1 cellular context compared by ENCODE assay signal in the genomic region with DNA sequence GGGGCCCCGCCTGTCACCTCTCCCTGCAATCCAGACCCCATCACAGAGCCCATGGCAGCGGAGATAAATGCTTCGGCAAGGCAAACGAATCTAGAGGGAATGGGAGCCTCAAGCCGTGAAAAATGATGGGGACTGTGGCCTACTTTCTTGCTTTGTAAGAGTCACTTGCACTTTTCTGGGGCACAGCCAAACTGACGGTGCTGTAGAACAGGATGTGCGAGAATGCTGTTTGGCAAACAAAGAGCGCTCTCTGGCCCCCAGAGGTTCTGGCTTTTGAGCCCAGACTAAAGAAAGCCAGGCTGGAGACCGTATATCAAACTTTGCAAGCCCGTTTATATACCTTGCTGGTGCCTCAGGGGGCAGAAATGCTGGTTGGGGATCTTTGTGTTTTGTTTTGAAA.
TF ChIP-seq lines count a peak whose summit lies in the region.

No MANE protein-coding gene starts in this region.

TF ChIP-seq in GM23338, 12 proteins besides CTCF, POLR2A, EP300 and RAD21 (continued from another document):
- TF ChIP-seq, protein P1, sequence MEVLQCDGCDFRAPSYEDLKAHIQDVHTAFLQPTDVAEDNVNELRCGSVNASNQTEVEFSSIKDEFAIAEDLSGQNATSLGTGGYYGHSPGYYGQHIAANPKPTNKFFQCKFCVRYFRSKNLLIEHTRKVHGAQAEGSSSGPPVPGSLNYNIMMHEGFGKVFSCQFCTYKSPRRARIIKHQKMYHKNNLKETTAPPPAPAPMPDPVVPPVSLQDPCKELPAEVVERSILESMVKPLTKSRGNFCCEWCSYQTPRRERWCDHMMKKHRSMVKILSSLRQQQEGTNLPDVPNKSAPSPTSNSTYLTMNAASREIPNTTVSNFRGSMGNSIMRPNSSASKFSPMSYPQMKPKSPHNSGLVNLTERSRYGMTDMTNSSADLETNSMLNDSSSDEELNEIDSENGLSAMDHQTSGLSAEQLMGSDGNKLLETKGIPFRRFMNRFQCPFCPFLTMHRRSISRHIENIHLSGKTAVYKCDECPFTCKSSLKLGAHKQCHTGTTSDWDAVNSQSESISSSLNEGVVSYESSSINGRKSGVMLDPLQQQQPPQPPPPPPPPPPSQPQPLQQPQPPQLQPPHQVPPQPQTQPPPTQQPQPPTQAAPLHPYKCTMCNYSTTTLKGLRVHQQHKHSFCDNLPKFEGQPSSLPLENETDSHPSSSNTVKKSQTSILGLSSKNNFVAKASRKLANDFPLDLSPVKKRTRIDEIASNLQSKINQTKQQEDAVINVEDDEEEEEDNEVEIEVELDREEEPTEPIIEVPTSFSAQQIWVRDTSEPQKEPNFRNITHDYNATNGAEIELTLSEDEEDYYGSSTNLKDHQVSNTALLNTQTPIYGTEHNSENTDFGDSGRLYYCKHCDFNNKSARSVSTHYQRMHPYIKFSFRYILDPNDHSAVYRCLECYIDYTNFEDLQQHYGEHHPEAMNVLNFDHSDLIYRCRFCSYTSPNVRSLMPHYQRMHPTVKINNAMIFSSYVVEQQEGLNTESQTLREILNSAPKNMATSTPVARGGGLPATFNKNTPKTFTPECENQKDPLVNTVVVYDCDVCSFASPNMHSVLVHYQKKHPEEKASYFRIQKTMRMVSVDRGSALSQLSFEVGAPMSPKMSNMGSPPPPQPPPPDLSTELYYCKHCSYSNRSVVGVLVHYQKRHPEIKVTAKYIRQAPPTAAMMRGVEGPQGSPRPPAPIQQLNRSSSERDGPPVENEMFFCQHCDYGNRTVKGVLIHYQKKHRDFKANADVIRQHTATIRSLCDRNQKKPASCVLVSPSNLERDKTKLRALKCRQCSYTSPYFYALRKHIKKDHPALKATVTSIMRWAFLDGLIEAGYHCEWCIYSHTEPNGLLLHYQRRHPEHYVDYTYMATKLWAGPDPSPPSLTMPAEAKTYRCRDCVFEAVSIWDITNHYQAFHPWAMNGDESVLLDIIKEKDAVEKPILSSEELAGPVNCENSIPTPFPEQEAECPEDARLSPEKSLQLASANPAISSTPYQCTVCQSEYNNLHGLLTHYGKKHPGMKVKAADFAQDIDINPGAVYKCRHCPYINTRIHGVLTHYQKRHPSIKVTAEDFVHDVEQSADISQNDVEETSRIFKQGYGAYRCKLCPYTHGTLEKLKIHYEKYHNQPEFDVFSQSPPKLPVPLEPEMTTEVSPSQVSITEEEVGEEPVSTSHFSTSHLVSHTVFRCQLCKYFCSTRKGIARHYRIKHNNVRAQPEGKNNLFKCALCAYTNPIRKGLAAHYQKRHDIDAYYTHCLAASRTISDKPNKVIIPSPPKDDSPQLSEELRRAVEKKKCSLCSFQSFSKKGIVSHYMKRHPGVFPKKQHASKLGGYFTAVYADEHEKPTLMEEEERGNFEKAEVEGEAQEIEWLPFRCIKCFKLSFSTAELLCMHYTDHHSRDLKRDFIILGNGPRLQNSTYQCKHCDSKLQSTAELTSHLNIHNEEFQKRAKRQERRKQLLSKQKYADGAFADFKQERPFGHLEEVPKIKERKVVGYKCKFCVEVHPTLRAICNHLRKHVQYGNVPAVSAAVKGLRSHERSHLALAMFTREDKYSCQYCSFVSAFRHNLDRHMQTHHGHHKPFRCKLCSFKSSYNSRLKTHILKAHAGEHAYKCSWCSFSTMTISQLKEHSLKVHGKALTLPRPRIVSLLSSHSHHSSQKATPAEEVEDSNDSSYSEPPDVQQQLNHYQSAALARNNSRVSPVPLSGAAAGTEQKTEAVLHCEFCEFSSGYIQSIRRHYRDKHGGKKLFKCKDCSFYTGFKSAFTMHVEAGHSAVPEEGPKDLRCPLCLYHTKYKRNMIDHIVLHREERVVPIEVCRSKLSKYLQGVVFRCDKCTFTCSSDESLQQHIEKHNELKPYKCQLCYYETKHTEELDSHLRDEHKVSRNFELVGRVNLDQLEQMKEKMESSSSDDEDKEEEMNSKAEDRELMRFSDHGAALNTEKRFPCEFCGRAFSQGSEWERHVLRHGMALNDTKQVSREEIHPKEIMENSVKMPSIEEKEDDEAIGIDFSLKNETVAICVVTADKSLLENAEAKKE (CRISPR knock-in tag; IDR thresholded peaks at IDR 0.05), result no peak
